Comparison of ENCODE assay signal across 31 cellular contexts in the genomic region with DNA sequence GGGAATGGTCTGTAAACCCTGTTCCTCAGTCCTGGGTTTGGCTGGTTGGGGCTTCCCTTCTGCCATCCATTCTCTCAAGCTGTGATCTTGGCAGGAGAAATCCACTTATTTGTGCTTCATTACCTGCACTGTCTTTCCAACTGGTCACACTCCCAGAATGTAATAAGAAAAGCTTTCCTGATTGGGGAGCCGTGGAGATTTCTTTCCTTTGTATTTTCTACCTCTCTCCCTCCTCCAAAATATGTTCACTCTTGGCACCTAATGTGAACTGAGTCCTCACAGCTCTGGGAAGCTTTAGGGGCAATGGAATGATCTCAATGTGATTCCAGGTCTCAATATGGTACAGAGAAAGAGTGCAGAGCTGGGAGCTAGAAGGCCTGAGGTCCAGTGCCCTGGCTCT. TPM values are rescaled to one million over a fixed set of nuclear protein-coding genes. Genes with fewer than 3 reads are reported as not detected.
"Had no signal": no experiment of that assay in that cellular context is flagged by ENCODE, and none has a peak within 500 bp of the region (broad histone marks: within the 10 kb centered on the region; RNA-seq: fewer than 3 reads in every experiment).

No MANE protein-coding gene starts in this region.

- ATAC-seq: left colon; lower lobe of right lung; naive thymus-derived CD8-positive, alpha-beta T cell; right cardiac atrium; sciatic nerve; stimulated activated naive B cell treated with anti-CD40 and anti-IgM and Interleukin-4, amounts not matched to agents 10 μg/mL and 1 μg/mL and 100 μg/mL, for 72 hours; stimulated activated naive CD8-positive, alpha-beta T cell treated with anti-CD3 and anti-CD28 coated beads, Interleukin-15, Interleukin-2, amounts not matched to agents 100 U/mL and 50 U/mL, for 24 hours had no signal

- H3K4me1 Mint-ChIP-seq: immature natural killer cell; naive thymus-derived CD8-positive, alpha-beta T cell; nephron; neural crest cell; stimulated activated naive B cell treated with anti-CD40 and anti-IgM and Interleukin-4, amounts not matched to agents 10 μg/mL and 1 μg/mL and 100 μg/mL, for 72 hours had no signal

- H3K36me3 Mint-ChIP-seq: naive thymus-derived CD8-positive, alpha-beta T cell; stimulated activated naive B cell treated with anti-CD40 and anti-IgM and Interleukin-4, amounts not matched to agents 10 μg/mL and 1 μg/mL and 100 μg/mL, for 72 hours had no signal

- H3K9me3 Mint-ChIP-seq: immature natural killer cell; nephron; neural crest cell; stimulated activated naive B cell treated with anti-CD40 and anti-IgM and Interleukin-4, amounts not matched to agents 10 μg/mL and 1 μg/mL and 100 μg/mL, for 72 hours had no signal

- H3K4me3 Mint-ChIP-seq: immature natural killer cell; naive thymus-derived CD8-positive, alpha-beta T cell; nephron; neural crest cell; stimulated activated naive B cell treated with anti-CD40 and anti-IgM and Interleukin-4, amounts not matched to agents 10 μg/mL and 1 μg/mL and 100 μg/mL, for 72 hours had no signal

- H3K27ac Mint-ChIP-seq: immature natural killer cell; nephron; stimulated activated naive B cell treated with anti-CD40 and anti-IgM and Interleukin-4, amounts not matched to agents 10 μg/mL and 1 μg/mL and 100 μg/mL, for 72 hours had no signal

- DNase-seq: kidney; left colon; left lung; lower lobe of right lung; naive thymus-derived CD8-positive, alpha-beta T cell; nucleus accumbens; pancreas; retina; right cardiac atrium; stimulated activated CD4-positive, alpha-beta T cell treated with anti-CD3 and anti-CD28 coated beads, Interleukin-12 subunit alpha, Interleukin-12 subunit beta, amount 100 ng/mL, for 4 hours; stimulated activated CD4-positive, alpha-beta T cell treated with anti-CD3 and anti-CD28 coated beads, Interleukin-15, amount 100 ng/mL, for 24 hours; stimulated activated CD4-positive, alpha-beta T cell treated with anti-CD3 and anti-CD28 coated beads, Interleukin-2, amount 100 ng/mL, for 24 hours; stimulated activated CD4-positive, alpha-beta T cell treated with anti-CD3 and anti-CD28 coated beads, Interleukin-4, amount 100 ng/mL, for 1 hour; stimulated activated naive B cell treated with anti-CD40 and anti-IgM and Interleukin-4, amounts not matched to agents 10 μg/mL and 1 μg/mL and 100 μg/mL, for 72 hours; stimulated activated naive CD8-positive, alpha-beta T cell treated with anti-CD3 and anti-CD28 coated beads, Interleukin-15, Interleukin-2, amounts not matched to agents 100 U/mL and 50 U/mL, for 24 hours; stomach; testis; thyroid gland; transverse colon; upper lobe of left lung had no signal

RNA-seq across cellular contexts. Expression of a gene that starts 23.0 kb away (rescaled TPM):
- total RNA-seq: kidney; left colon; left lung; liver; lower lobe of right lung; mammary epithelial cell; mucosa of gallbladder; naive thymus-derived CD8-positive, alpha-beta T cell; neural crest cell; osteoblast; pancreas; prostate gland; right cardiac atrium; sciatic nerve; thyroid gland; transverse colon; upper lobe of left lung; urinary bladder; vagina had no signal
- polyA plus RNA-seq: immature natural killer cell; liver; mammary epithelial cell; naive thymus-derived CD8-positive, alpha-beta T cell; pancreas; right cardiac atrium; urinary bladder had no signal
